1 cellular context compared by ENCODE assay signal in genomic region chr11:1372660-1373059, GRCh38.
TF ChIP-seq lines count a peak whose summit lies in the region.

No MANE protein-coding gene starts in this region.

TF ChIP-seq in HepG2, 621 proteins besides CTCF, POLR2A, EP300 and RAD21 (continued from another document):
- TF ChIP-seq PRDM4 (CRISPR knock-in tag; IDR thresholded peaks at IDR 0.05; ENCODE audit: borderline replicate concordance): no peak
- TF ChIP-seq ZFP36L2 (CRISPR knock-in tag; IDR thresholded peaks at IDR 0.05): no peak
- TF ChIP-seq ZNF446 (CRISPR knock-in tag; IDR thresholded peaks at IDR 0.05): no peak
- no peak for TF ChIP-seq ZNF33B (CRISPR knock-in tag; IDR thresholded peaks at IDR 0.05)
- TF ChIP-seq FOSL2 (CRISPR knock-in tag; IDR thresholded peaks at IDR 0.05): peak; percentile 94
- TF ChIP-seq ZFP82 (CRISPR knock-in tag; IDR thresholded peaks at IDR 0.05; ENCODE audit: borderline replicate concordance): no peak
- peak; percentile 50; the same call in 1 of the 2 replicates for TF ChIP-seq FOSL1 (CRISPR knock-in tag; IDR thresholded peaks at IDR 0.05; ENCODE audit: borderline replicate concordance)
- TF ChIP-seq MED8 (CRISPR knock-in tag; IDR thresholded peaks at IDR 0.05; ENCODE audit: insufficient replicate concordance): no peak
- TF ChIP-seq, protein P1, sequence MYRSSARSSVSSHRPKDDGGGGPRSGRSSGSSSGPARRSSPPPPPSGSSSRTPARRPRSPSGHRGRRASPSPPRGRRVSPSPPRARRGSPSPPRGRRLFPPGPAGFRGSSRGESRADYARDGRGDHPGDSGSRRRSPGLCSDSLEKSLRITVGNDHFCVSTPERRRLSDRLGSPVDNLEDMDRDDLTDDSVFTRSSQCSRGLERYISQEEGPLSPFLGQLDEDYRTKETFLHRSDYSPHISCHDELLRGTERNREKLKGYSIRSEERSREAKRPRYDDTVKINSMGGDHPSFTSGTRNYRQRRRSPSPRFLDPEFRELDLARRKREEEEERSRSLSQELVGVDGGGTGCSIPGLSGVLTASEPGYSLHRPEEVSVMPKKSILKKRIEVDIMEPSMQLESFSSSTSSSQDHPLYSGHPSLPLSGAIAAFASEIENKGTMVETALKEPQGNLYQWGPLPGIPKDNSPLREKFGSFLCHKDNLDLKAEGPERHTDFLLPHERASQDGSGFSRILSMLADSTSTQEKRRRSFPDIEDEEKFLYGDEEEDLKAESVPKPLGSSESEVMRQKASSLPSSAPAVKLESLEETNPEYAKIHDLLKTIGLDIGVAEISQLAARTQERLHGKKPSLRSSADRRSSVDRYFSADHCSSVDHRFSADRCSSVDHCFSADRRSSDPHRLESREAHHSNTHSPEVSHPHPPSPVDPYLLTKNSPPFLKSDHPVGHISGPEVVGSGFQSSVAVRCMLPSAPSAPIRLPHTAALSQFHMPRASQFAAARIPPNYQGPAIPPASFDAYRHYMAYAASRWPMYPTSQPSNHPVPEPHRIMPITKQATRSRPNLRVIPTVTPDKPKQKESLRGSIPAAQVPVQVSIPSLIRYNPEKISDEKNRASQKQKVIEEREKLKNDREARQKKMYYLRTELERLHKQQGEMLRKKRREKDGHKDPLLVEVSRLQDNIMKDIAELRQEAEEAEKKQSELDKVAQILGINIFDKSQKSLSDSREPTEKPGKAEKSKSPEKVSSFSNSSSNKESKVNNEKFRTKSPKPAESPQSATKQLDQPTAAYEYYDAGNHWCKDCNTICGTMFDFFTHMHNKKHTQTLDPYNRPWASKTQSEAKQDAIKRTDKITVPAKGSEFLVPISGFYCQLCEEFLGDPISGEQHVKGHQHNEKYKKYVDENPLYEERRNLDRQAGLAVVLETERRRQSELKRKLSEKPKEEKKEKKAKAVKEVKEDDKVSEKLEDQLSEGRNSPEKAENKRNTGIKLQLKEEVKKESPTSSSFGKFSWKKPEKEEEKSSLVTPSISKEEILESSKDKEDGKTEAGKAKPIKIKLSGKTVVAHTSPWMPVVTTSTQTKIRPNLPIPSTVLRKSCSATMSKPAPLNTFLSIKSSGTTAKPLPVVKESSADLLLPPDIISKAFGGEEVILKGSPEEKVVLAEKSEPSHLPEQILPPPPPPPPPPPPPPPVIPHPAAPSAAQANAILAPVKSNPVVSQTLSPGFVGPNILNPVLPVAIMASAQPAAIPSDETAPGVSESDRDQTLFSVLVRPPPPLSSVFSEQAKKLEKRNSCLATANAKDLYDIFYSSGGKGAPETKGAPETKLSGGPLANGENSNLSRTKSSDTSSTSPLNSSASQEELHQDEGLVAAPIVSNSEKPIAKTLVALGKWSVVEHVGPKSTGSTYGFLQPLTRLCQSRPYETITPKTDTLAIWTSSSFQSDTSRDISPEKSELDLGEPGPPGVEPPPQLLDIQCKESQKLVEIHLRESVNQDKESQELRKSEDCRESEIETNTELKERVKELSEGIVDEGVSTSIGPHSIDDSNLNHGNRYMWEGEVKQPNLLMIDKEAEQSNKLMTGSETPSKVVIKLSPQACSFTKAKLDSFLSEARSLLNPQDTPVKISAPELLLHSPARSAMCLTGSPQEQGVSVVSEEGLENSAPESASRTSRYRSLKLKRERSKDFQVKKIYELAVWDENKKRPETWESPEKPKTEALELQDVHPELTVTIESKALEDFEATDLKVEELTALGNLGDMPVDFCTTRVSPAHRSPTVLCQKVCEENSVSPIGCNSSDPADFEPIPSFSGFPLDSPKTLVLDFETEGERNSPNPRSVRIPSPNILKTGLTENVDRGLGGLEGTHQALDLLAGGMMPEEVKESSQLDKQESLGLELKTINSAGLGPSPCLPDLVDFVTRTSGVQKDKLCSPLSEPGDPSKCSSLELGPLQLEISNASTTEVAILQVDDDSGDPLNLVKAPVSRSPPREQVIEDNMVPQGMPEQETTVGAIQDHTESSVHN (CRISPR knock-in tag; IDR thresholded peaks at IDR 0.05): no peak
- TF ChIP-seq ZBTB44 (CRISPR knock-in tag; IDR thresholded peaks at IDR 0.05): no peak
